In the genomic region with DNA sequence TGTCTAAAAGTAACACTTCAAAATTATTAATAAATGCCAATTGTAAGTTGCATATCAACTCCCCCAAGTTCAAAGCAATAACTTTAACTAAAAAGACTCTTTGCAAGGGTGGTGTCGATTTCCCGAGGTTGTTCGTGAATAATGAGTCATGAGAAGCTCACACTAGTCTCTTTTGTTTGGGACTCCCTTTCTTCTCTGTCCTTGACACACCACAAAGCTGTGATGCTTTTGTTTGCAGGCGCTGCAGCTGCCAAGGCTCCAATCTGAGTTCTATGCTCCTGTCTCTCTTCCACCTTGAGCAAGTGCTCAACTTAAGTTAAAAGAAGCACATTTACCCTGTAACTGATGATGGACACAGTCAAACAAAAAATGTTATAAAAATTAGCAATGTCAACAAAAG, we compare ENCODE assay signal across 1 cellular context.
A peak's percentile ranks its signal among the peaks of the same experiment; 100 is the strongest.
TF ChIP-seq lines count a peak whose summit lies in the region.

No MANE protein-coding gene starts in this region.

TF ChIP-seq in H1, 55 proteins besides CTCF, POLR2A, EP300 and RAD21:
- 0 out of 2 replicates have a peak, but pooled peaks have one; percentile 2 for TF ChIP-seq MAFK (IDR thresholded peaks at IDR 0.05; ENCODE audit: low read depth, low read length)
- TF ChIP-seq RBBP5 (IDR thresholded peaks at IDR 0.05; ENCODE audit: borderline replicate concordance, low read depth, low read length) = no peak
- no peak for TF ChIP-seq CBX5 (IDR thresholded peaks at IDR 0.05; ENCODE audit: low read depth, low read length)
TF ChIP-seq in H1: peak in this region for 1.
